8 cellular contexts compared by ENCODE assay signal in genomic region chr15:43792761-43793493, GRCh38. TPM values are rescaled to one million over a fixed set of nuclear protein-coding genes. Genes with fewer than 3 reads are reported as not detected.
DNase-seq lines count a peak whose midpoint lies in the region; ATAC-seq and TF ChIP-seq lines count a peak whose summit lies in the region.

No MANE protein-coding gene starts in this region.

- peaks cover 39% of the 10 kb centered on the region for H3K4me1 ChIP-seq in BLaER1
- H3K4me1 ChIP-seq in osteoblast (ENCODE audit: insufficient read depth, low read length): peaks cover 51% of the 10 kb centered on the region

- peak; percentile 33 for TF ChIP-seq CTCF in fibroblast of the aortic adventitia (IDR thresholded peaks at IDR 0.05; ENCODE audit: insufficient read depth, low read length)
- peak; percentile 29 for TF ChIP-seq CTCF in osteoblast (IDR thresholded peaks at IDR 0.05; ENCODE audit: extremely low read depth, low read depth, low read length)

- no peaks in the 10 kb centered on the region for H3K9me3 Mint-ChIP-seq in activated T-cell treated with anti-CD3 and anti-CD28 coated beads, Interleukin-2, amount 50 U/mL, for 24 hours

- no peak for ATAC-seq in GM18519 (IDR thresholded peaks at IDR 0.05; ENCODE audit: low FRiP score, unreplicated experiment)

- H3K4me2 ChIP-seq in BLaER1 (peak overlapping the region; percentile 94), osteoblast (ENCODE audit: insufficient read depth, low read length) (peak overlapping the region; percentile 98)

- H3K27me3 Mint-ChIP-seq in activated T-cell treated with anti-CD3 and anti-CD28 coated beads, Interleukin-2, amount 50 U/mL, for 24 hours: no peaks in the 10 kb centered on the region

- H3K4me3 ChIP-seq in BLaER1: peak overlapping the region; percentile 99
- peak overlapping the region; percentile 100 for H3K4me3 ChIP-seq in fibroblast of the aortic adventitia (ENCODE audit: low read depth, low read length)
- peak overlapping the region; percentile 100 for H3K4me3 ChIP-seq in osteoblast (ENCODE audit: insufficient read depth, low read length)

- peak overlapping the region; percentile 96 for H3K4me3 Mint-ChIP-seq in activated T-cell treated with anti-CD3 and anti-CD28 coated beads, Interleukin-2, amount 50 U/mL, for 24 hours

- H3K9me3 ChIP-seq in BLaER1: no peaks in the 10 kb centered on the region
- no peaks in the 10 kb centered on the region for H3K9me3 ChIP-seq in osteoblast (ENCODE audit: low read depth, low read length)

- H3K27ac ChIP-seq in BLaER1 (peak overlapping the region; percentile 95), osteoblast (ENCODE audit: low read depth, low read length) (peak overlapping the region; percentile 99)

- peaks cover 42% of the 10 kb centered on the region for H3K4me1 Mint-ChIP-seq in activated T-cell treated with anti-CD3 and anti-CD28 coated beads, Interleukin-2, amount 50 U/mL, for 24 hours (ENCODE audit: low read depth)

- H3K27me3 ChIP-seq in BLaER1: no peaks in the 10 kb centered on the region
- no peaks in the 10 kb centered on the region for H3K27me3 ChIP-seq in osteoblast (ENCODE audit: insufficient read depth, low read length)

- peaks cover 58% of the 10 kb centered on the region for H3K36me3 Mint-ChIP-seq in activated T-cell treated with anti-CD3 and anti-CD28 coated beads, Interleukin-2, amount 50 U/mL, for 24 hours (ENCODE audit: low read depth)

- H3K27ac Mint-ChIP-seq in activated T-cell treated with anti-CD3 and anti-CD28 coated beads, Interleukin-2, amount 50 U/mL, for 24 hours: peak overlapping the region; percentile 99

- peak overlapping the region; percentile 98 for H3K9ac ChIP-seq in BLaER1

- H3K36me3 ChIP-seq in BLaER1 (peaks cover 50% of the 10 kb centered on the region), osteoblast (ENCODE audit: insufficient read depth, low read length) (peaks cover 41% of the 10 kb centered on the region)

- DNase-seq in HT1080 (ENCODE audit: low read depth) (peak; percentile 11), fibroblast of the aortic adventitia (ENCODE audit: low read depth) (peak; percentile 45), osteoblast (ENCODE audit: insufficient read length, low spot score, missing footprints) (no peak), HPDE6-E6E7 (ENCODE audit: extremely low spot score) (no peak), GM19240 (ENCODE audit: insufficient read length, low spot score) (no peak)
- DNase-seq in activated T-cell treated with anti-CD3 and anti-CD28 coated beads, Interleukin-2, amount 50 U/mL, for 24 hours: peak; percentile 46

- H2AFZ ChIP-seq in osteoblast (ENCODE audit: low read length): peak overlapping the region; percentile 83

- peaks cover 39% of the 10 kb centered on the region for H3K79me2 ChIP-seq in osteoblast (ENCODE audit: insufficient read depth, low read length)

- H4K20me1 ChIP-seq in BLaER1 (peaks cover 54% of the 10 kb centered on the region), osteoblast (ENCODE audit: insufficient read depth, low read length) (peaks cover 44% of the 10 kb centered on the region)

RNA-seq across cellular contexts. Expression of gene SERF2, which starts 0.8 kb away (rescaled TPM):
- 319 and 346 TPM in 2 replicates for total RNA-seq in HT1080 (2014; rRNA removed; shearing (Covaris generic))
- polyA plus RNA-seq in HT1080 (2015; cell fraction: cytosol; rRNA removed): 425 and 437 TPM in 2 replicates
- polyA plus RNA-seq in HT1080 (2015; cell fraction: nucleus; rRNA removed): 191 and 197 TPM in 2 replicates
- total RNA-seq in fibroblast of the aortic adventitia (ENCODE audit: low replicate concordance) (516 and 576 TPM in 2 replicates), osteoblast (432 and 461 TPM in 2 replicates)

RNA-seq across cellular contexts. Expression of gene SERINC4, which starts 7.1 kb away (rescaled TPM):
- 0.13 and 0.18 TPM in 2 replicates for total RNA-seq in HT1080 (2014; rRNA removed; shearing (Covaris generic))
- polyA plus RNA-seq in HT1080 (2015; cell fraction: cytosol; rRNA removed): 0.27 and 0.28 TPM in 2 replicates
- 0.19 and 0.51 TPM in 2 replicates for polyA plus RNA-seq in HT1080 (2015; cell fraction: nucleus; rRNA removed)
- total RNA-seq in fibroblast of the aortic adventitia (ENCODE audit: low replicate concordance) (0.18 TPM in 1 of 2 replicates, not detected in the other), osteoblast (not detected in 2 replicates)

RNA-seq across cellular contexts. Expression of gene HYPK, which starts 7.5 kb away (rescaled TPM):
- total RNA-seq in HT1080 (2014; rRNA removed; shearing (Covaris generic)): 19.6 and 26.9 TPM in 2 replicates
- polyA plus RNA-seq in HT1080 (2015; cell fraction: cytosol; rRNA removed): 21.1 and 24.9 TPM in 2 replicates
- polyA plus RNA-seq in HT1080 (2015; cell fraction: nucleus; rRNA removed): 12.1 and 15.1 TPM in 2 replicates
- total RNA-seq in fibroblast of the aortic adventitia (ENCODE audit: low replicate concordance) (3.7 and 16.4 TPM in 2 replicates), osteoblast (5.4 and 6.5 TPM in 2 replicates)

RNA-seq across cellular contexts. Expression of gene ELL3, which starts 16.2 kb away (rescaled TPM):
- total RNA-seq in HT1080 (2014; rRNA removed; shearing (Covaris generic)): 2.2 and 3.0 TPM in 2 replicates
- polyA plus RNA-seq in HT1080 (2015; cell fraction: cytosol; rRNA removed): 1.1 and 3.3 TPM in 2 replicates
- polyA plus RNA-seq in HT1080 (2015; cell fraction: nucleus; rRNA removed): 3.3 and 3.7 TPM in 2 replicates
- total RNA-seq in fibroblast of the aortic adventitia (ENCODE audit: low replicate concordance) (2.1 and 4.9 TPM in 2 replicates), osteoblast (1.2 and 3.6 TPM in 2 replicates)

RNA-seq across cellular contexts. Expression of gene MFAP1, which starts 31.6 kb away (rescaled TPM):
- total RNA-seq in HT1080 (2014; rRNA removed; shearing (Covaris generic)): 21.7 and 23.8 TPM in 2 replicates
- 20.0 and 23.6 TPM in 2 replicates for polyA plus RNA-seq in HT1080 (2015; cell fraction: cytosol; rRNA removed)
- polyA plus RNA-seq in HT1080 (2015; cell fraction: nucleus; rRNA removed): 33.4 and 35.7 TPM in 2 replicates
- total RNA-seq in fibroblast of the aortic adventitia (ENCODE audit: low replicate concordance) (24.2 and 57.5 TPM in 2 replicates), osteoblast (14.7 and 16.6 TPM in 2 replicates)

Comparison
In these comparisons a context has a peak if more than half of its experiments do, and no peak if none do; other contexts are left out.
1. DNase-seq: peak in HT1080 (single experiment), activated T-cell treated with anti-CD3 and anti-CD28 coated beads, Interleukin-2, amount 50 U/mL, for 24 hours (single experiment) and fibroblast of the aortic adventitia (single experiment); none in osteoblast (single experiment), HPDE6-E6E7 (single experiment) and GM19240 (single experiment).
2. Peak in every context shown above with its lines, with median percentiles within 50 percentile points of each other: H3K4me3 ChIP-seq.